ENCODE assay signal across 1 cellular context in the genomic region with DNA sequence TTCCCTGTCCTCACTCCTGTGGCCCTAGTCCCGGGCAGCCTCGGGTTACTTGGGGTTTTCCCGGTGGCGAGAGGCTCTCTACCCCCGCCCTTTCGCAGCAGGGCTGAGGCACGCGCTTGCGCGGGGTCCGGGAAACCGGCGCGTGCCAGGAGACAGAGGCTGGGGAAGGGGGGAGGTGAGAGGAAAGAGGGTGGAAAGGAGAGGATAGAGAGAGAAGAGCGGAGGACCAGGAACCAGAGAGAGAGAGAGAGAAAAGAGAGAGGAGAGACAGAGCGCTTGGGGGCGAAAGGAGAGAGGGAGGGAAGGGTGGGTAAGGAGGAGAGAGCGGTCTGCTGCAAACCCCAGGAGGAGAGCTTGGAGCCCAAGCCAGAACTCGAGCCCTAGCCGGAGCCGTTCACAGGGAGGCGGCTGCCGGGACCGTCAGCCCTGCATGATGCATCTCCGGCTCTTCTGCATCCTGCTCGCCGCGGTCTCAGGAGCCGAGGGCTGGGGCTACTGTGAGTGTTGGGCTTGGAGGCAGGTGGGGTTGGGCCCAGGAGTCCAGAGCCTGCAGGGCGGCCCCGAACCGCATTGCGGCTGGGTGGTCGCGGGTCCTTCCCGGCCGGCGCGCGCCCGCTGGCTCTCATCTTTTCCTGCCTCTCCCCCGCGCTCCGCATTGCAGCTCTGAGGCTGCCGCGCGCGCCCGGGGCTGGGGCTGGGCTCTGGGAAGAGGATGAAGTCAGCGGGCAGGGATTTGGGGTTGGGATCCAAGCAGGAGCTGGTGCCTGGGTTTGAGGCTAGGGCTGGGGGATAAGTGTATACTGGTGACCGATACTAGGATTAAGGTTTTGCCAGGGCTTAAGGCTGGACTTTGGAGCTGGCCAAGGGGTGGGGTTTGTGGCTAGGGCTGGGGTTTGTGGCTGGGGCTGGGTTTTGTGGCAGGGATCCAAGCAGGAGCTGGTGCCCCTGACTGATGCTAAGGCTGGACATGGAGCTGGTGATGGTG.
TF ChIP-seq lines count a peak whose summit lies in the region.

Gene CNTNAP1 (plus strand): TSS at position 132 of the 985 bp plus-strand sequence. CDS start 299 bp downstream, at position 431.

TF ChIP-seq in HepG2, 621 proteins besides CTCF, POLR2A, EP300 and RAD21 (continued from another document and continues in another):
- TF ChIP-seq, protein P1, sequence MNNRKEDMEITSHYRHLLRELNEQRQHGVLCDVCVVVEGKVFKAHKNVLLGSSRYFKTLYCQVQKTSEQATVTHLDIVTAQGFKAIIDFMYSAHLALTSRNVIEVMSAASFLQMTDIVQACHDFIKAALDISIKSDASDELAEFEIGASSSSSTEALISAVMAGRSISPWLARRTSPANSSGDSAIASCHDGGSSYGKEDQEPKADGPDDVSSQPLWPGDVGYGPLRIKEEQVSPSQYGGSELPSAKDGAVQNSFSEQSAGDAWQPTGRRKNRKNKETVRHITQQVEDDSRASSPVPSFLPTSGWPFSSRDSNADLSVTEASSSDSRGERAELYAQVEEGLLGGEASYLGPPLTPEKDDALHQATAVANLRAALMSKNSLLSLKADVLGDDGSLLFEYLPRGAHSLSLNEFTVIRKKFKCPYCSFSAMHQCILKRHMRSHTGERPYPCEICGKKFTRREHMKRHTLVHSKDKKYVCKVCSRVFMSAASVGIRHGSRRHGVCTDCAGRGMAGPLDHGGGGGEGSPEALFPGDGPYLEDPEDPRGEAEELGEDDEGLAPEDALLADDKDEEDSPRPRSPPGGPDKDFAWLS (CRISPR knock-in tag; IDR thresholded peaks at IDR 0.05; ENCODE audit: borderline replicate concordance): no peak
- peak; percentile 35; the same call in 1 of the 2 replicates for TF ChIP-seq TMF1 (CRISPR knock-in tag; IDR thresholded peaks at IDR 0.05; ENCODE audit: low read depth)
- peak; percentile 77 for TF ChIP-seq AGO1 (IDR thresholded peaks at IDR 0.05; ENCODE audit: low read depth, low read length, poor library complexity, severe bottlenecking)
- no peak for TF ChIP-seq ZBTB1 (CRISPR knock-in tag; IDR thresholded peaks at IDR 0.05; ENCODE audit: borderline replicate concordance)
- TF ChIP-seq FOXA1 (IDR thresholded peaks at IDR 0.05): no peak
- no peak for TF ChIP-seq FOXA1 (CRISPR knock-in tag; IDR thresholded peaks at IDR 0.05)
- TF ChIP-seq ZBTB7B (CRISPR knock-in tag; IDR thresholded peaks at IDR 0.05): peak; percentile 81
- TF ChIP-seq CC2D1A (CRISPR knock-in tag; IDR thresholded peaks at IDR 0.05): no peak
- peak; percentile 40; the same call in 1 of the 2 replicates for TF ChIP-seq ZNF576 (CRISPR knock-in tag; IDR thresholded peaks at IDR 0.05)
- peak; percentile 62 for TF ChIP-seq KAT7 (CRISPR knock-in tag; IDR thresholded peaks at IDR 0.05; ENCODE audit: borderline replicate concordance)
- no peak for TF ChIP-seq ZNF557 (CRISPR knock-in tag; IDR thresholded peaks at IDR 0.05)
- no peak for TF ChIP-seq ZNF660 (CRISPR knock-in tag; IDR thresholded peaks at IDR 0.05; ENCODE audit: borderline replicate concordance, low read depth)
- TF ChIP-seq ZNF10 (CRISPR knock-in tag; IDR thresholded peaks at IDR 0.05; ENCODE audit: borderline replicate concordance, low read depth): no peak
- TF ChIP-seq KLF12 (CRISPR knock-in tag; IDR thresholded peaks at IDR 0.05; ENCODE audit: borderline replicate concordance): 0 out of 2 replicates have a peak, but pooled peaks have one; percentile 61
- no peak for TF ChIP-seq ZNF780A (CRISPR knock-in tag; IDR thresholded peaks at IDR 0.05)
- TF ChIP-seq ZNF335 (CRISPR knock-in tag; IDR thresholded peaks at IDR 0.05): no peak
- no peak for TF ChIP-seq ZNF460 (CRISPR knock-in tag; IDR thresholded peaks at IDR 0.05; ENCODE audit: borderline replicate concordance)
- no peak for TF ChIP-seq ZEB1 (IDR thresholded peaks at IDR 0.05; ENCODE audit: insufficient replicate concordance, low read depth)
- TF ChIP-seq SMAD1 (CRISPR knock-in tag; IDR thresholded peaks at IDR 0.05; ENCODE audit: borderline replicate concordance, low read depth): no peak
- no peak for TF ChIP-seq PLSCR1 (CRISPR knock-in tag; IDR thresholded peaks at IDR 0.05; ENCODE audit: borderline replicate concordance)
- TF ChIP-seq RBAK (CRISPR knock-in tag; IDR thresholded peaks at IDR 0.05): no peak
- peak; percentile 42; the same call in 1 of the 2 replicates for TF ChIP-seq POGZ (CRISPR knock-in tag; IDR thresholded peaks at IDR 0.05)
- TF ChIP-seq ZNF614 (CRISPR knock-in tag; IDR thresholded peaks at IDR 0.05; ENCODE audit: borderline replicate concordance): peak; percentile 32; the same call in 1 of the 2 replicates
- TF ChIP-seq ZBTB14 (CRISPR knock-in tag; IDR thresholded peaks at IDR 0.05): peak; percentile 81
- TF ChIP-seq FOXA3 (CRISPR knock-in tag; IDR thresholded peaks at IDR 0.05): peak; percentile 17; the same call in 1 of the 2 replicates
- 0 out of 2 replicates have a peak, but pooled peaks have one; percentile 19 for TF ChIP-seq ZFP90 (CRISPR knock-in tag; IDR thresholded peaks at IDR 0.05; ENCODE audit: borderline replicate concordance)
- no peak for TF ChIP-seq SOX13 (IDR thresholded peaks at IDR 0.05)
- TF ChIP-seq SOX13 (CRISPR knock-in tag; conservative IDR thresholded peaks at IDR 0.05 in 1 of 2, IDR thresholded peaks at IDR 0.05 in 1 of 2): peak in 1 of 2 experiments; percentile 15; a peak in 1 of 4 replicates
- no peak for TF ChIP-seq ZNF282 (IDR thresholded peaks at IDR 0.05; ENCODE audit: partially characterized antibody)
- TF ChIP-seq, protein P2, sequence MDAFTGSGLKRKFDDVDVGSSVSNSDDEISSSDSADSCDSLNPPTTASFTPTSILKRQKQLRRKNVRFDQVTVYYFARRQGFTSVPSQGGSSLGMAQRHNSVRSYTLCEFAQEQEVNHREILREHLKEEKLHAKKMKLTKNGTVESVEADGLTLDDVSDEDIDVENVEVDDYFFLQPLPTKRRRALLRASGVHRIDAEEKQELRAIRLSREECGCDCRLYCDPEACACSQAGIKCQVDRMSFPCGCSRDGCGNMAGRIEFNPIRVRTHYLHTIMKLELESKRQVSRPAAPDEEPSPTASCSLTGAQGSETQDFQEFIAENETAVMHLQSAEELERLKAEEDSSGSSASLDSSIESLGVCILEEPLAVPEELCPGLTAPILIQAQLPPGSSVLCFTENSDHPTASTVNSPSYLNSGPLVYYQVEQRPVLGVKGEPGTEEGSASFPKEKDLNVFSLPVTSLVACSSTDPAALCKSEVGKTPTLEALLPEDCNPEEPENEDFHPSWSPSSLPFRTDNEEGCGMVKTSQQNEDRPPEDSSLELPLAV (CRISPR knock-in tag; conservative IDR thresholded peaks at IDR 0.05; ENCODE audit: low read depth): no peak
- peak; percentile 72; the same call in 1 of the 2 replicates for TF ChIP-seq ZNF768 (CRISPR knock-in tag; IDR thresholded peaks at IDR 0.05)
- TF ChIP-seq ZSCAN22 (CRISPR knock-in tag; IDR thresholded peaks at IDR 0.05): no peak
- no peak; the same call in 1 of the 2 replicates for TF ChIP-seq THYN1 (CRISPR knock-in tag; IDR thresholded peaks at IDR 0.05; ENCODE audit: borderline replicate concordance, low read depth)
- TF ChIP-seq, protein P3, sequence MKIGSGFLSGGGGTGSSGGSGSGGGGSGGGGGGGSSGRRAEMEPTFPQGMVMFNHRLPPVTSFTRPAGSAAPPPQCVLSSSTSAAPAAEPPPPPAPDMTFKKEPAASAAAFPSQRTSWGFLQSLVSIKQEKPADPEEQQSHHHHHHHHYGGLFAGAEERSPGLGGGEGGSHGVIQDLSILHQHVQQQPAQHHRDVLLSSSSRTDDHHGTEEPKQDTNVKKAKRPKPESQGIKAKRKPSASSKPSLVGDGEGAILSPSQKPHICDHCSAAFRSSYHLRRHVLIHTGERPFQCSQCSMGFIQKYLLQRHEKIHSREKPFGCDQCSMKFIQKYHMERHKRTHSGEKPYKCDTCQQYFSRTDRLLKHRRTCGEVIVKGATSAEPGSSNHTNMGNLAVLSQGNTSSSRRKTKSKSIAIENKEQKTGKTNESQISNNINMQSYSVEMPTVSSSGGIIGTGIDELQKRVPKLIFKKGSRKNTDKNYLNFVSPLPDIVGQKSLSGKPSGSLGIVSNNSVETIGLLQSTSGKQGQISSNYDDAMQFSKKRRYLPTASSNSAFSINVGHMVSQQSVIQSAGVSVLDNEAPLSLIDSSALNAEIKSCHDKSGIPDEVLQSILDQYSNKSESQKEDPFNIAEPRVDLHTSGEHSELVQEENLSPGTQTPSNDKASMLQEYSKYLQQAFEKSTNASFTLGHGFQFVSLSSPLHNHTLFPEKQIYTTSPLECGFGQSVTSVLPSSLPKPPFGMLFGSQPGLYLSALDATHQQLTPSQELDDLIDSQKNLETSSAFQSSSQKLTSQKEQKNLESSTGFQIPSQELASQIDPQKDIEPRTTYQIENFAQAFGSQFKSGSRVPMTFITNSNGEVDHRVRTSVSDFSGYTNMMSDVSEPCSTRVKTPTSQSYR (CRISPR knock-in tag; IDR thresholded peaks at IDR 0.05; ENCODE audit: borderline replicate concordance): peak; percentile 82
- TF ChIP-seq MXD3 (CRISPR knock-in tag; IDR thresholded peaks at IDR 0.05): peak; percentile 84; the same call in 1 of the 2 replicates
- TF ChIP-seq ZNF30 (CRISPR knock-in tag; IDR thresholded peaks at IDR 0.05): no peak
- no peak; the same call in 1 of the 2 replicates for TF ChIP-seq BORCS8-MEF2B (CRISPR knock-in tag; IDR thresholded peaks at IDR 0.05)
- no peak for TF ChIP-seq RARA (CRISPR knock-in tag; IDR thresholded peaks at IDR 0.05)
- no peak; the same call in 1 of the 2 replicates for TF ChIP-seq CBX5 (CRISPR knock-in tag; IDR thresholded peaks at IDR 0.05; ENCODE audit: borderline replicate concordance)
- no peak for TF ChIP-seq KLF9 (CRISPR knock-in tag; IDR thresholded peaks at IDR 0.05; ENCODE audit: low read depth)
- peak; percentile 23; the same call in 1 of the 2 replicates for TF ChIP-seq DZIP1 (CRISPR knock-in tag; IDR thresholded peaks at IDR 0.05)
- TF ChIP-seq BCL6 (CRISPR knock-in tag; IDR thresholded peaks at IDR 0.05): peak; percentile 38; the same call in 1 of the 2 replicates
- no peak for TF ChIP-seq KDM5A (IDR thresholded peaks at IDR 0.05; ENCODE audit: borderline replicate concordance, low read length)
- peak; percentile 86 for TF ChIP-seq NFKB2 (CRISPR knock-in tag; IDR thresholded peaks at IDR 0.05; ENCODE audit: borderline replicate concordance)
